Comparison of ENCODE assay signal across 18 cellular contexts in genomic region chr7:1322240-1323110, GRCh38.
"Had no signal": no experiment of that assay in that cellular context is flagged by ENCODE, and none has a peak within 500 bp of the region (broad histone marks: within the 10 kb centered on the region; RNA-seq: fewer than 3 reads in every experiment).

No MANE protein-coding gene starts in this region.

- H3K4me1 ChIP-seq: ascending aorta, breast epithelium, gastrocnemius medialis, heart right ventricle, parathyroid adenoma had no signal

- H3K27me3 ChIP-seq: neural progenitor cell had no signal

- H3K4me1 Mint-ChIP-seq: activated naive CD4-positive, alpha-beta T cell treated with anti-CD3 and anti-CD28 coated beads, Interleukin-2, amount 10 ng/mL, durations not matched to agents 7 days and 5 days; stimulated activated memory B cell treated with anti-CD40 and anti-IgM and Interleukin-4, amounts not matched to agents 10 μg/mL and 1 μg/mL and 100 μg/mL, for 72 hours had no signal

- H3K79me2 ChIP-seq: parathyroid adenoma had no signal

- H3K4me3 ChIP-seq: ascending aorta, breast epithelium, gastrocnemius medialis, heart right ventricle, neural progenitor cell, transverse colon had no signal

- H3K4me2 ChIP-seq: neural progenitor cell had no signal

- ATAC-seq: activated CD4-positive, CD25-positive, alpha-beta regulatory T cell treated with anti-CD3 and anti-CD28 coated beads, Interleukin-2, amount 50 U/mL, for 24 hours; gastrocnemius medialis; left lobe of liver; stimulated activated memory B cell treated with anti-CD40 and anti-IgM and Interleukin-4, amounts not matched to agents 10 μg/mL and 1 μg/mL and 100 μg/mL, for 72 hours had no signal

- DNase-seq: activated CD4-positive, alpha-beta T cell treated with anti-CD3 and anti-CD28 coated beads, Interleukin-2, amount 50 U/mL, for 1 hour; activated naive CD4-positive, alpha-beta T cell treated with anti-CD3 and anti-CD28 coated beads, Interleukin-2, amount 10 ng/mL, durations not matched to agents 7 days and 5 days; gastrocnemius medialis; heart right ventricle; mammary epithelial cell; stimulated activated CD4-positive, alpha-beta T cell treated with anti-CD3 and anti-CD28 coated beads, Interleukin-2, amount 100 ng/mL, for 48 hours; transverse colon had no signal

- H2AFZ ChIP-seq: neural progenitor cell, parathyroid adenoma had no signal

- H3K9me3 Mint-ChIP-seq: activated T-helper 2 cell treated with anti-CD3 and anti-CD28 coated beads, Interferon-gamma antibody, Interleukin-2, Interleukin-4, amounts not matched to agents 10 μg/mL and 5 μg/mL and 100 μg/mL, durations not matched to agents 14 hours and 24 hours and 36 hours; dendritic cell treated with granulocyte-macrophage colony-stimulating factor and Interleukin-4, amounts not matched to agents 40 ng/mL and 50 ng/mL, for 4 days; neural progenitor cell; T-helper 2 cell treated with Interferon-gamma antibody and Interleukin-4, amounts not matched to agents 5 μg/mL and 100 μg/mL, for 36 hours had no signal

- H3K27ac Mint-ChIP-seq: activated naive CD4-positive, alpha-beta T cell treated with anti-CD3 and anti-CD28 coated beads, Interleukin-2, amount 10 ng/mL, durations not matched to agents 7 days and 5 days; activated T-helper 2 cell treated with anti-CD3 and anti-CD28 coated beads, Interferon-gamma antibody, Interleukin-2, Interleukin-4, amounts not matched to agents 10 μg/mL and 5 μg/mL and 100 μg/mL, durations not matched to agents 14 hours and 24 hours and 36 hours; dendritic cell treated with granulocyte-macrophage colony-stimulating factor and Interleukin-4, amounts not matched to agents 40 ng/mL and 50 ng/mL, for 4 days; stimulated activated memory B cell treated with anti-CD40 and anti-IgM and Interleukin-4, amounts not matched to agents 10 μg/mL and 1 μg/mL and 100 μg/mL, for 72 hours; T-helper 2 cell treated with Interferon-gamma antibody and Interleukin-4, amounts not matched to agents 5 μg/mL and 100 μg/mL, for 36 hours had no signal

- H3K9me3 ChIP-seq: ascending aorta, breast epithelium, gastrocnemius medialis, heart right ventricle, transverse colon had no signal

- FAIRE-seq: islet of Langerhans had no signal

- H3K4me3 Mint-ChIP-seq: activated naive CD4-positive, alpha-beta T cell treated with anti-CD3 and anti-CD28 coated beads, Interleukin-2, amount 10 ng/mL, durations not matched to agents 7 days and 5 days; dendritic cell treated with granulocyte-macrophage colony-stimulating factor and Interleukin-4, amounts not matched to agents 40 ng/mL and 50 ng/mL, for 4 days; neural progenitor cell; stimulated activated memory B cell treated with anti-CD40 and anti-IgM and Interleukin-4, amounts not matched to agents 10 μg/mL and 1 μg/mL and 100 μg/mL, for 72 hours; T-helper 2 cell treated with Interferon-gamma antibody and Interleukin-4, amounts not matched to agents 5 μg/mL and 100 μg/mL, for 36 hours had no signal

- H3K27ac ChIP-seq: ascending aorta, breast epithelium, gastrocnemius medialis, heart right ventricle, parathyroid adenoma, transverse colon had no signal

- H3K36me3 Mint-ChIP-seq: activated naive CD4-positive, alpha-beta T cell treated with anti-CD3 and anti-CD28 coated beads, Interleukin-2, amount 10 ng/mL, durations not matched to agents 7 days and 5 days; neural progenitor cell; stimulated activated memory B cell treated with anti-CD40 and anti-IgM and Interleukin-4, amounts not matched to agents 10 μg/mL and 1 μg/mL and 100 μg/mL, for 72 hours had no signal

- H3K36me3 ChIP-seq: ascending aorta, breast epithelium, gastrocnemius medialis, heart right ventricle, neural progenitor cell, transverse colon had no signal

- H3K9ac ChIP-seq: neural progenitor cell, parathyroid adenoma had no signal
